Comparison of ENCODE assay signal across 8 cellular contexts in genomic region chr21:32653326-32653901, GRCh38. TPM values are rescaled to one million over a fixed set of nuclear protein-coding genes. Genes with fewer than 3 reads are reported as not detected.
DNase-seq lines count a peak whose midpoint lies in the region; ATAC-seq, FAIRE-seq and TF ChIP-seq lines count a peak whose summit lies in the region.

No MANE protein-coding gene starts in this region.

- H3K4me2 ChIP-seq in astrocyte (ENCODE audit: low read length) = no peak overlapping the region

- no peak overlapping the region for H2AFZ ChIP-seq in astrocyte (ENCODE audit: low read depth, low read length)

- no peaks in the 10 kb centered on the region for H3K36me3 Mint-ChIP-seq in Calu3 (ENCODE audit: insufficient read depth, unreplicated experiment)
- H3K36me3 Mint-ChIP-seq in astrocyte (ENCODE audit: low read depth, unreplicated experiment) = peaks cover 3% of the 10 kb centered on the region

- CTCF ChIA-PET in Calu3 (lab: Charles Lee) = interaction anchor here (0.6 to 1.0 kb wide), 4 partner anchors 74 to 473 kb away, joined by 3 to 10 read pairs (median 4); partner anchors contain the start of genes PAXBP1 and SYNJ1

- ATAC-seq in GM21390 (IDR thresholded peaks at IDR 0.05; ENCODE audit: unreplicated experiment) (peak; percentile 55), right lobe of liver (peak; percentile 94 to 98 (median 96)), omental fat pad (ENCODE audit: low FRiP score) (no peak), GM19023 (IDR thresholded peaks at IDR 0.05; ENCODE audit: unreplicated experiment) (no peak)

- peaks cover 3% of the 10 kb centered on the region for H3K36me3 ChIP-seq in astrocyte (ENCODE audit: insufficient read depth, low read length)
- H3K36me3 ChIP-seq in right lobe of liver = peaks cover 0 to 17% (median 4%) of the 10 kb centered on the region in 4 donors

- H4K20me1 ChIP-seq in astrocyte (ENCODE audit: insufficient read depth, low read length) = no peaks in the 10 kb centered on the region

- H3K27me3 ChIP-seq in astrocyte (ENCODE audit: insufficient read depth, low read length) (no peaks in the 10 kb centered on the region), right lobe of liver (no peaks in the 10 kb centered on the region)

- peak; percentile 49 for DNase-seq in Calu3
- DNase-seq in NCI-H526 treated with DMSO at 0.1 percent for 48 hours (lab: John Stamatoyannopoulos, UW) = peak; percentile 1
- DNase-seq in astrocyte (ENCODE audit: low read depth) = no peak
- no peak for DNase-seq in right lobe of liver
- no peak for DNase-seq in omental fat pad (ENCODE audit: low spot score)
- DNase-seq in NCI-H128 (lab: John Stamatoyannopoulos, UW; ENCODE audit: unreplicated experiment) = no peak

- H3K9ac ChIP-seq in astrocyte (ENCODE audit: low read length) = no peak overlapping the region

- intact Hi-C loops in Calu3 (cut with micrococcal nuclease; ENCODE audit: unreplicated experiment) (loop anchor here (1.0 to 10.0 kb wide), 3 partner anchors 74 to 173 kb away; partner anchors contain the start of gene SYNJ1), right lobe of liver (cut with DNase I) (no loop called here)

- H3K9me3 Mint-ChIP-seq in Calu3 (ENCODE audit: low read depth, unreplicated experiment) (no peaks in the 10 kb centered on the region), astrocyte (ENCODE audit: unreplicated experiment) (no peaks in the 10 kb centered on the region)

- H3K4me3 Mint-ChIP-seq in Calu3 (ENCODE audit: low read depth, unreplicated experiment) (no peak overlapping the region), astrocyte (ENCODE audit: unreplicated experiment) (no peak overlapping the region)

- no peaks in the 10 kb centered on the region for H3K4me1 Mint-ChIP-seq in Calu3 (ENCODE audit: low read depth, unreplicated experiment)
- no peaks in the 10 kb centered on the region for H3K4me1 Mint-ChIP-seq in astrocyte (ENCODE audit: low read depth, unreplicated experiment)

- H3K79me2 ChIP-seq in astrocyte (ENCODE audit: insufficient read depth, low read length) = no peaks in the 10 kb centered on the region

- no TSS peak for BruUV-seq in Calu3 (replicated peaks; lab: Mats Ljungman, UMichigan)

- FAIRE-seq in astrocyte (lab: Jason Lieb, UNC) = no peak

- H3K27me3 Mint-ChIP-seq in Calu3 (ENCODE audit: unreplicated experiment) = no peaks in the 10 kb centered on the region
- H3K27me3 Mint-ChIP-seq in astrocyte (ENCODE audit: low read depth, unreplicated experiment) = no peaks in the 10 kb centered on the region

- WGBS in right lobe of liver (ENCODE audit: insufficient coverage, low coverage, low lambda C conversion rate, missing lambda C conversion rate) = 58% methylated on average over 2 of the region's 2 CpGs

- H3K27ac Mint-ChIP-seq in Calu3 (ENCODE audit: unreplicated experiment) (no peak overlapping the region), astrocyte (ENCODE audit: unreplicated experiment) (no peak overlapping the region)

- H3K4me1 ChIP-seq in astrocyte (ENCODE audit: insufficient read depth, low read length) (no peaks in the 10 kb centered on the region), right lobe of liver (no peaks in the 10 kb centered on the region)

- H3K9me3 ChIP-seq in astrocyte (ENCODE audit: insufficient read depth, low read depth, low read length) = no peaks in the 10 kb centered on the region
- H3K9me3 ChIP-seq in right lobe of liver = no peaks in the 10 kb centered on the region

- TF ChIP-seq POLR2A in right lobe of liver (IDR thresholded peaks at IDR 0.05) = no peak

- TF ChIP-seq CTCF in Calu3 (IDR thresholded peaks at IDR 0.05; ENCODE audit: unreplicated experiment) (peak; percentile 51), astrocyte (IDR thresholded peaks at IDR 0.05; ENCODE audit: insufficient read depth, low read depth, low read length) (peak; percentile 43), right lobe of liver (IDR thresholded peaks at IDR 0.05) (peak; percentile 61 to 82 (median 76)), omental fat pad (IDR thresholded peaks at IDR 0.05) (no peak)

- no peak overlapping the region for H3K27ac ChIP-seq in astrocyte (ENCODE audit: low read depth, low read length)
- H3K27ac ChIP-seq in right lobe of liver = no peak overlapping the region

- H3K4me3 ChIP-seq in astrocyte (ENCODE audit: insufficient read depth, low read depth, low read length) (no peak overlapping the region), right lobe of liver (no peak overlapping the region)

RNA-seq across cellular contexts. Expression of gene CFAP298, which starts 41.2 kb away (rescaled TPM):
- total RNA-seq in Calu3 (2022) = 28.9 and 35.9 TPM in 2 replicates
- total RNA-seq in astrocyte = 28.2 and 28.7 TPM in 2 replicates
- 10 to 100 TPM in 5 of 6 experiments, 1 to 10 TPM in 1; 8.6 to 15.3 (median 11.6) TPM for total RNA-seq in right lobe of liver
- total RNA-seq in omental fat pad = 10 to 100 TPM; 18.5 to 25.1 (median 22.1) TPM

Comparison
In these comparisons a context has a peak if more than half of its experiments do, and no peak if none do; other contexts are left out.
1. DNase-seq: peak in Calu3 (single experiment) and NCI-H526 treated with DMSO at 0.1 percent for 48 hours (single experiment); none in astrocyte (single experiment), right lobe of liver (0 of 3), omental fat pad (single experiment) and NCI-H128 (single experiment).
2. CTCF ChIP-seq: peak in Calu3 (single experiment), astrocyte (single experiment) and right lobe of liver (4 of 4); none in omental fat pad (0 of 3).
3. ATAC-seq: peak in GM21390 (single experiment) and right lobe of liver (4 of 4); none in omental fat pad (single experiment) and GM19023 (single experiment).